8 cellular contexts compared by ENCODE assay signal in genomic region chr1:160342520-160342919, GRCh38. TPM values are rescaled to one million over a fixed set of nuclear protein-coding genes. Genes with fewer than 3 reads are reported as not detected.
DNase-seq lines count a peak whose midpoint lies in the region; ATAC-seq and TF ChIP-seq lines count a peak whose summit lies in the region.

No MANE protein-coding gene starts in this region.

- POLR2A ChIA-PET in RWPE1 (lab: Yijun Ruan, JAX; ENCODE audit: low non-redundant PET): no interaction called here

- CTCF ChIA-PET in RWPE1 (lab: Yijun Ruan, JAX): no interaction called here

- DNase-seq in RWPE1 (ENCODE audit: low spot score): no peak
- no peak for DNase-seq in epithelial cell of esophagus (ENCODE audit: low read depth)
- no peak for DNase-seq in natural killer cell treated with Interleukin-12 subunit alpha and Interleukin-12 subunit beta and Interleukin-15 and Interleukin-18, amount 100 ng/mL, for 72 hours (ENCODE audit: low spot score)
- DNase-seq in NCI-H2107 (lab: John Stamatoyannopoulos, UW): no peak
- no peak for DNase-seq in stimulated activated CD4-positive, alpha-beta T cell treated with anti-CD3 and anti-CD28 coated beads, Interleukin-4, amount 100 ng/mL, for 4 hours

- H3K4me1 Mint-ChIP-seq in natural killer cell treated with Interleukin-12 subunit alpha and Interleukin-12 subunit beta and Interleukin-15 and Interleukin-18, amount 100 ng/mL, for 72 hours (ENCODE audit: low read depth in 2 of 2): peaks cover 47 to 54% of the 10 kb centered on the region in 2 donors

- ATAC-seq in GM19035 (IDR thresholded peaks at IDR 0.05; ENCODE audit: unreplicated experiment) (peak; percentile 12), GM21423 (IDR thresholded peaks at IDR 0.05; ENCODE audit: unreplicated experiment) (no peak), HG03432 (IDR thresholded peaks at IDR 0.05; ENCODE audit: unreplicated experiment) (no peak)
- no peak for ATAC-seq in natural killer cell treated with Interleukin-12 subunit alpha and Interleukin-12 subunit beta and Interleukin-15 and Interleukin-18, amount 100 ng/mL, for 72 hours

- peak overlapping the region; percentile 75 for H3K27ac ChIP-seq in RWPE1

- H3K4me3 ChIP-seq in epithelial cell of esophagus (ENCODE audit: low read length): peak overlapping the region; percentile 98

- no peaks in the 10 kb centered on the region for H3K9me3 Mint-ChIP-seq in natural killer cell treated with Interleukin-12 subunit alpha and Interleukin-12 subunit beta and Interleukin-15 and Interleukin-18, amount 100 ng/mL, for 72 hours

- peak overlapping the region; percentile 94 to 100 for H3K27ac Mint-ChIP-seq in natural killer cell treated with Interleukin-12 subunit alpha and Interleukin-12 subunit beta and Interleukin-15 and Interleukin-18, amount 100 ng/mL, for 72 hours

- TF ChIP-seq CTCF in RWPE1 (conservative IDR thresholded peaks at IDR 0.05; ENCODE audit: low read depth): no peak
- TF ChIP-seq CTCF in epithelial cell of esophagus (IDR thresholded peaks at IDR 0.05; ENCODE audit: insufficient read depth, low read depth, low read length, missing control alignments): no peak

- peak overlapping the region; percentile 98 for H3K4me3 Mint-ChIP-seq in natural killer cell treated with Interleukin-12 subunit alpha and Interleukin-12 subunit beta and Interleukin-15 and Interleukin-18, amount 100 ng/mL, for 72 hours

- peaks cover 43% of the 10 kb centered on the region for H3K36me3 Mint-ChIP-seq in natural killer cell treated with Interleukin-12 subunit alpha and Interleukin-12 subunit beta and Interleukin-15 and Interleukin-18, amount 100 ng/mL, for 72 hours

- H3K27me3 Mint-ChIP-seq in natural killer cell treated with Interleukin-12 subunit alpha and Interleukin-12 subunit beta and Interleukin-15 and Interleukin-18, amount 100 ng/mL, for 72 hours: no peaks in the 10 kb centered on the region

RNA-seq across cellular contexts. Expression of gene COPA, which starts 0.5 kb away (rescaled TPM):
- total RNA-seq in natural killer cell treated with Interleukin-12 subunit alpha and Interleukin-12 subunit beta and Interleukin-15 and Interleukin-18, amount 100 ng/mL, for 72 hours: 100 to 1,000 TPM; 221 to 231 TPM

RNA-seq across cellular contexts. Expression of gene NCSTN, which starts 0.7 kb away (rescaled TPM):
- total RNA-seq in natural killer cell treated with Interleukin-12 subunit alpha and Interleukin-12 subunit beta and Interleukin-15 and Interleukin-18, amount 100 ng/mL, for 72 hours: 10 to 100 TPM; 92.5 to 95.9 TPM

RNA-seq across cellular contexts. Expression of gene NHLH1, which starts 24.4 kb away (rescaled TPM):
- total RNA-seq in natural killer cell treated with Interleukin-12 subunit alpha and Interleukin-12 subunit beta and Interleukin-15 and Interleukin-18, amount 100 ng/mL, for 72 hours: 1 to 10 TPM; 1.2 to 2.0 TPM

RNA-seq across cellular contexts. Expression of gene PEX19, which starts 57.6 kb away (rescaled TPM):
- total RNA-seq in natural killer cell treated with Interleukin-12 subunit alpha and Interleukin-12 subunit beta and Interleukin-15 and Interleukin-18, amount 100 ng/mL, for 72 hours: 10 to 100 TPM; 38.7 to 69.8 TPM

RNA-seq across cellular contexts. Expression of gene VANGL2, which starts 57.8 kb away (rescaled TPM):
- total RNA-seq in natural killer cell treated with Interleukin-12 subunit alpha and Interleukin-12 subunit beta and Interleukin-15 and Interleukin-18, amount 100 ng/mL, for 72 hours: not detected
